Comparison of ENCODE assay signal across 1 cellular context in genomic region chr5:34915139-34915855, GRCh38.
TF ChIP-seq lines count a peak whose summit lies in the region.

Gene BRIX1 (plus strand): TSS chr5:34915711. CDS start chr5:34915739, 28 bp downstream.
Gene RAD1 (minus strand): TSS chr5:34915504. CDS start chr5:34914892, 612 bp downstream.

TF ChIP-seq in K562, 482 proteins besides CTCF, POLR2A, EP300 and RAD21 (continued from another document):
- TF ChIP-seq NCOA6 (IDR thresholded peaks at IDR 0.05): no peak
- TF ChIP-seq POLR2H (tag; IDR thresholded peaks at IDR 0.05; ENCODE audit: low read depth): peak; percentile 80
- TF ChIP-seq BACH1 (tag; IDR thresholded peaks at IDR 0.05): no peak
- no peak for TF ChIP-seq MYNN (IDR thresholded peaks at IDR 0.05)
- TF ChIP-seq MYNN (CRISPR knock-in tag; IDR thresholded peaks at IDR 0.05): no peak
- TF ChIP-seq ADNP (tag; IDR thresholded peaks at IDR 0.05): no peak
- peak; percentile 72 for TF ChIP-seq NRF1 (conservative IDR thresholded peaks at IDR 0.05 in 1 of 2, IDR thresholded peaks at IDR 0.05 in 1 of 2)
- TF ChIP-seq RBM25 (IDR thresholded peaks at IDR 0.05; ENCODE audit: low read depth, low read length, severe bottlenecking): no peak
- no peak for TF ChIP-seq ZNF780A (CRISPR knock-in tag; IDR thresholded peaks at IDR 0.05)
- TF ChIP-seq MYBL2 (IDR thresholded peaks at IDR 0.05; ENCODE audit: low read depth): no peak
- no peak for TF ChIP-seq MYBL2 (CRISPR knock-in tag; IDR thresholded peaks at IDR 0.05; ENCODE audit: borderline replicate concordance)
- TF ChIP-seq SMARCE1 (IDR thresholded peaks at IDR 0.05): no peak
- no peak for TF ChIP-seq HSF4 (CRISPR knock-in tag; IDR thresholded peaks at IDR 0.05; ENCODE audit: borderline replicate concordance)
- peak in 1 of 2 experiments; percentile 76; a peak in 2 of 4 replicates for TF ChIP-seq RCOR1 (IDR thresholded peaks at IDR 0.05; ENCODE audit: borderline replicate concordance in 1 of 2, low read depth in 2 of 2, low read length in 2 of 2)
- peak; percentile 42; the same call in 1 of the 2 replicates for TF ChIP-seq EHMT2 (IDR thresholded peaks at IDR 0.05)
- TF ChIP-seq SOX6 (IDR thresholded peaks at IDR 0.05): peak; percentile 56; the same call in 1 of the 2 replicates
- no peak; the same call in 1 of the 2 replicates for TF ChIP-seq E2F3 (CRISPR knock-in tag; IDR thresholded peaks at IDR 0.05)
- peak; percentile 98 for TF ChIP-seq MTA3 (IDR thresholded peaks at IDR 0.05; ENCODE audit: borderline replicate concordance)
- no peak for TF ChIP-seq ZNF143 (CRISPR knock-in tag; IDR thresholded peaks at IDR 0.05)
- TF ChIP-seq NFYB (IDR thresholded peaks at IDR 0.05; ENCODE audit: extremely low read depth, insufficient read length): no peak
- peak; percentile 34; the same call in 1 of the 2 replicates for TF ChIP-seq STAT5A (IDR thresholded peaks at IDR 0.05; ENCODE audit: borderline replicate concordance, low read length)
- TF ChIP-seq GATAD2A (IDR thresholded peaks at IDR 0.05): no peak
- TF ChIP-seq ZNF699 (CRISPR knock-in tag; IDR thresholded peaks at IDR 0.05; ENCODE audit: insufficient replicate concordance): no peak
- TF ChIP-seq GABPB2 (CRISPR knock-in tag; conservative IDR thresholded peaks at IDR 0.05): no peak
- no peak for TF ChIP-seq SMARCA5 (IDR thresholded peaks at IDR 0.05)
- TF ChIP-seq HMGXB4 (CRISPR knock-in tag; IDR thresholded peaks at IDR 0.05): no peak; the same call in 1 of the 2 replicates
- TF ChIP-seq XRCC4 (IDR thresholded peaks at IDR 0.05; ENCODE audit: extremely low read depth, insufficient read depth, insufficient read length): no peak
- TF ChIP-seq, protein P1, sequence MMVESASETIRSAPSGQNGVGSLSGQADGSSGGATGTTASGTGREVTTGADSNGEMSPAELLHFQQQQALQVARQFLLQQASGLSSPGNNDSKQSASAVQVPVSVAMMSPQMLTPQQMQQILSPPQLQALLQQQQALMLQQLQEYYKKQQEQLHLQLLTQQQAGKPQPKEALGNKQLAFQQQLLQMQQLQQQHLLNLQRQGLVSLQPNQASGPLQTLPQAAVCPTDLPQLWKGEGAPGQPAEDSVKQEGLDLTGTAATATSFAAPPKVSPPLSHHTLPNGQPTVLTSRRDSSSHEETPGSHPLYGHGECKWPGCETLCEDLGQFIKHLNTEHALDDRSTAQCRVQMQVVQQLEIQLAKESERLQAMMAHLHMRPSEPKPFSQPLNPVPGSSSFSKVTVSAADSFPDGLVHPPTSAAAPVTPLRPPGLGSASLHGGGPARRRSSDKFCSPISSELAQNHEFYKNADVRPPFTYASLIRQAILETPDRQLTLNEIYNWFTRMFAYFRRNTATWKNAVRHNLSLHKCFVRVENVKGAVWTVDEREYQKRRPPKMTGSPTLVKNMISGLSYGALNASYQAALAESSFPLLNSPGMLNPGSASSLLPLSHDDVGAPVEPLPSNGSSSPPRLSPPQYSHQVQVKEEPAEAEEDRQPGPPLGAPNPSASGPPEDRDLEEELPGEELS (CRISPR knock-in tag; IDR thresholded peaks at IDR 0.05; ENCODE audit: borderline replicate concordance): no peak
- TF ChIP-seq NFRKB (IDR thresholded peaks at IDR 0.05; ENCODE audit: low read depth): peak; percentile 100
- TF ChIP-seq, protein P2, sequence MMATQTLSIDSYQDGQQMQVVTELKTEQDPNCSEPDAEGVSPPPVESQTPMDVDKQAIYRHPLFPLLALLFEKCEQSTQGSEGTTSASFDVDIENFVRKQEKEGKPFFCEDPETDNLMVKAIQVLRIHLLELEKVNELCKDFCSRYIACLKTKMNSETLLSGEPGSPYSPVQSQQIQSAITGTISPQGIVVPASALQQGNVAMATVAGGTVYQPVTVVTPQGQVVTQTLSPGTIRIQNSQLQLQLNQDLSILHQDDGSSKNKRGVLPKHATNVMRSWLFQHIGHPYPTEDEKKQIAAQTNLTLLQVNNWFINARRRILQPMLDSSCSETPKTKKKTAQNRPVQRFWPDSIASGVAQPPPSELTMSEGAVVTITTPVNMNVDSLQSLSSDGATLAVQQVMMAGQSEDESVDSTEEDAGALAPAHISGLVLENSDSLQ (IDR thresholded peaks at IDR 0.05): peak; percentile 64
- peak; percentile 56; the same call in 1 of the 2 replicates for TF ChIP-seq JUN (IDR thresholded peaks at IDR 0.05; ENCODE audit: borderline replicate concordance, low read depth, low read length)
- no peak for TF ChIP-seq JUN (CRISPR knock-in tag; IDR thresholded peaks at IDR 0.05; ENCODE audit: borderline replicate concordance)
- no peak for TF ChIP-seq EWSR1 (IDR thresholded peaks at IDR 0.05; ENCODE audit: borderline replicate concordance, low read depth, partially characterized antibody)
- peak; percentile 3; the same call in 1 of the 2 replicates for TF ChIP-seq TARDBP (IDR thresholded peaks at IDR 0.05)
- no peak for TF ChIP-seq MCM5 (IDR thresholded peaks at IDR 0.05; ENCODE audit: low read depth)
